In genomic region chr12:93737457-93738198, GRCh38 we compare ENCODE assay signal across 13 cellular contexts.
DNase-seq lines count a peak whose midpoint lies in the region; ATAC-seq and TF ChIP-seq lines count a peak whose summit lies in the region.
"Had no signal": no experiment of that assay in that cellular context is flagged by ENCODE, and none has a peak within 500 bp of the region (broad histone marks: within the 10 kb centered on the region; RNA-seq: fewer than 3 reads in every experiment).

No MANE protein-coding gene starts in this region.

- TF ChIP-seq POLR2A in esophagus muscularis mucosa (IDR thresholded peaks at IDR 0.05; ENCODE audit: low read depth) (no peak), testis (IDR thresholded peaks at IDR 0.05) (no peak)

- H3K9me3 ChIP-seq in esophagus muscularis mucosa (no peaks in the 10 kb centered on the region), testis (no peaks in the 10 kb centered on the region)
- H3K9me3 ChIP-seq: neutrophil had no signal

- 58% methylated on average over 5 of the region's 5 CpGs for WGBS in esophagus muscularis mucosa
- WGBS in testis, 2 donors, result 49 to 53% methylated on average over 5 of the region's 5 CpGs

- no peaks in the 10 kb centered on the region for H3K36me3 Mint-ChIP-seq in activated CD4-positive, alpha-beta T cell treated with anti-CD3 and anti-CD28 coated beads, Interleukin-2, amount 10 ng/mL, durations not matched to agents 24 days and 14 days (ENCODE audit: low read depth)
- H3K36me3 Mint-ChIP-seq: type B pancreatic cell had no signal

- TF ChIP-seq CTCF in esophagus muscularis mucosa (IDR thresholded peaks at IDR 0.05), result no peak
- TF ChIP-seq CTCF in testis (IDR thresholded peaks at IDR 0.05), result no peak

- H3K27me3 ChIP-seq in esophagus muscularis mucosa, result no peaks in the 10 kb centered on the region
- no peaks in the 10 kb centered on the region for H3K27me3 ChIP-seq in testis
- H3K27me3 ChIP-seq: brain microvascular endothelial cell had no signal

- no peaks in the 10 kb centered on the region for H3K27me3 Mint-ChIP-seq in activated CD4-positive, alpha-beta T cell treated with anti-CD3 and anti-CD28 coated beads, Interleukin-2, amount 10 ng/mL, durations not matched to agents 24 days and 14 days
- H3K27me3 Mint-ChIP-seq: effector memory CD8-positive, alpha-beta T cell had no signal

- intact Hi-C loops in esophagus muscularis mucosa (cut with DNase I), result no loop called here
- intact Hi-C loops in testis (cut with DNase I; ENCODE audit: low total_unique reads), result no loop called here
- intact Hi-C loops in activated CD4-positive, alpha-beta T cell treated with anti-CD3 and anti-CD28 coated beads, Interleukin-2, amount 10 ng/mL, durations not matched to agents 24 days and 14 days (cut with micrococcal nuclease), result no loop called here

- H3K27ac ChIP-seq in esophagus muscularis mucosa (replicated peaks in 1 of 4), result peak overlapping the region; percentile 70 to 89 (median 84)
- H3K27ac ChIP-seq in testis, result peak overlapping the region; percentile 73 to 95
- H3K27ac ChIP-seq: brain microvascular endothelial cell, neutrophil had no signal

- H3K27ac Mint-ChIP-seq in activated CD4-positive, alpha-beta T cell treated with anti-CD3 and anti-CD28 coated beads, Interleukin-2, amount 10 ng/mL, durations not matched to agents 24 days and 14 days, result no peak overlapping the region
- H3K27ac Mint-ChIP-seq: type B pancreatic cell had no signal

- no peaks in the 10 kb centered on the region for H3K36me3 ChIP-seq in esophagus muscularis mucosa
- no peaks in the 10 kb centered on the region for H3K36me3 ChIP-seq in testis (ENCODE audit: low read depth, missing control alignments)
- H3K36me3 ChIP-seq: brain microvascular endothelial cell, neutrophil had no signal

- H3K4me3 ChIP-seq in esophagus muscularis mucosa (peak overlapping the region in 1 of 4 donors; percentile 28), testis (no peak overlapping the region)

- H3K4me3 Mint-ChIP-seq in activated CD4-positive, alpha-beta T cell treated with anti-CD3 and anti-CD28 coated beads, Interleukin-2, amount 10 ng/mL, durations not matched to agents 24 days and 14 days, result no peak overlapping the region
- H3K4me3 Mint-ChIP-seq: type B pancreatic cell had no signal

- H3K4me1 ChIP-seq in esophagus muscularis mucosa (peaks cover 19 to 55% (median 45%) of the 10 kb centered on the region in 4 donors), testis (peaks cover 13% of the 10 kb centered on the region)

- DNase-seq in NCI-H2227 treated with DMSO at 0.1 percent for 48 hours (lab: John Stamatoyannopoulos, UW) (peak; percentile 82), esophagus muscularis mucosa (ENCODE audit: extremely low spot score) (no peak), mucosa of gallbladder (ENCODE audit: low spot score) (peak; percentile 22), testis (peak; percentile 39), mesenteric fat pad (ENCODE audit: low spot score) (no peak)
- no peak for DNase-seq in activated CD4-positive, alpha-beta T cell treated with anti-CD3 and anti-CD28 coated beads, Interleukin-2, amount 10 ng/mL, durations not matched to agents 24 days and 14 days
- DNase-seq: activated CD8-positive, alpha-beta memory T cell treated with anti-CD3 and anti-CD28 coated beads for 24 hours; brain microvascular endothelial cell; effector memory CD8-positive, alpha-beta T cell had no signal

- H3K4me1 Mint-ChIP-seq in activated CD4-positive, alpha-beta T cell treated with anti-CD3 and anti-CD28 coated beads, Interleukin-2, amount 10 ng/mL, durations not matched to agents 24 days and 14 days, result peaks cover 17% of the 10 kb centered on the region

- no peaks in the 10 kb centered on the region for H3K9me3 Mint-ChIP-seq in activated CD4-positive, alpha-beta T cell treated with anti-CD3 and anti-CD28 coated beads, Interleukin-2, amount 10 ng/mL, durations not matched to agents 24 days and 14 days
- H3K9me3 Mint-ChIP-seq: effector memory CD8-positive, alpha-beta T cell; type B pancreatic cell had no signal

- ATAC-seq in GM21526 (IDR thresholded peaks at IDR 0.05; ENCODE audit: low FRiP score, unreplicated experiment), result no peak
- ATAC-seq in HG03280 (IDR thresholded peaks at IDR 0.05; ENCODE audit: unreplicated experiment), result no peak
- ATAC-seq: effector memory CD8-positive, alpha-beta T cell had no signal

- TF ChIP-seq EP300 in esophagus muscularis mucosa (IDR thresholded peaks at IDR 0.05), result no peak

Comparison
In these comparisons a context has a peak if more than half of its experiments do, and no peak if none do; other contexts are left out.
1. DNase-seq: peak in NCI-H2227 treated with DMSO at 0.1 percent for 48 hours (single experiment), mucosa of gallbladder (single experiment) and testis (single experiment); none in esophagus muscularis mucosa (single experiment), mesenteric fat pad (single experiment) and activated CD4-positive, alpha-beta T cell treated with anti-CD3 and anti-CD28 coated beads, Interleukin-2, amount 10 ng/mL, durations not matched to agents 24 days and 14 days (single experiment).